In genomic region chrX:133986008-133986683, GRCh38 we compare ENCODE assay signal across 10 cellular contexts. TPM values are rescaled to one million over a fixed set of nuclear protein-coding genes. Genes with fewer than 3 reads are reported as not detected.
DNase-seq lines count a peak whose midpoint lies in the region; ATAC-seq, FAIRE-seq and TF ChIP-seq lines count a peak whose summit lies in the region.
"Had no signal": no experiment of that assay in that cellular context is flagged by ENCODE, and none has a peak within 500 bp of the region (broad histone marks: within the 10 kb centered on the region; RNA-seq: fewer than 3 reads in every experiment).

No MANE protein-coding gene starts in this region.

- peaks cover 0 to 4% of the 10 kb centered on the region in 2 donors for H3K4me1 ChIP-seq in kidney (ENCODE audit: control insufficient read depth in 1 of 2, insufficient read depth in 1 of 2, low read depth in 1 of 2, low read length in 2 of 2)
- H3K4me1 ChIP-seq: BLaER1 had no signal

- H3K4me3 ChIP-seq in kidney (ENCODE audit: low read length in 2 of 2), result peak overlapping the region; percentile 52 to 56
- H3K4me3 ChIP-seq: BLaER1 had no signal

- H3K4me1 Mint-ChIP-seq in activated CD4-positive, alpha-beta T cell treated with anti-CD3 and anti-CD28 coated beads, Interleukin-2, amount 10 ng/mL, durations not matched to agents 24 days and 14 days, result peaks cover 2% of the 10 kb centered on the region
- H3K4me1 Mint-ChIP-seq in activated naive CD8-positive, alpha-beta T cell treated with anti-CD3 and anti-CD28 coated beads, Interleukin-2, amount 50 U/mL, for 24 hours, result no peaks in the 10 kb centered on the region
- no peaks in the 10 kb centered on the region for H3K4me1 Mint-ChIP-seq in stimulated activated memory B cell treated with anti-CD40 and anti-IgM and Interleukin-4, amounts not matched to agents 10 μg/mL and 1 μg/mL and 100 μg/mL, for 72 hours

- H3K27ac ChIP-seq in kidney (ENCODE audit: low read depth in 2 of 2, low read length in 2 of 2), result no peak overlapping the region
- H3K27ac ChIP-seq: BLaER1, HL-60 had no signal

- H3K36me3 ChIP-seq in kidney (ENCODE audit: control insufficient read depth in 1 of 2, insufficient read depth in 2 of 2, low read length in 2 of 2), result no peaks in the 10 kb centered on the region
- H3K36me3 ChIP-seq: BLaER1 had no signal

- no peaks in the 10 kb centered on the region for H3K9me3 Mint-ChIP-seq in activated CD4-positive, alpha-beta T cell treated with anti-CD3 and anti-CD28 coated beads, Interleukin-2, amount 10 ng/mL, durations not matched to agents 24 days and 14 days
- H3K9me3 Mint-ChIP-seq in activated naive CD8-positive, alpha-beta T cell treated with anti-CD3 and anti-CD28 coated beads, Interleukin-2, amount 50 U/mL, for 24 hours, result no peaks in the 10 kb centered on the region
- no peaks in the 10 kb centered on the region for H3K9me3 Mint-ChIP-seq in stimulated activated memory B cell treated with anti-CD40 and anti-IgM and Interleukin-4, amounts not matched to agents 10 μg/mL and 1 μg/mL and 100 μg/mL, for 72 hours

- TF ChIP-seq CTCF in kidney (IDR thresholded peaks at IDR 0.05; ENCODE audit: borderline replicate concordance, extremely low read depth, insufficient read depth), result no peak

- no peak for FAIRE-seq in kidney (lab: Jason Lieb, UNC)

- peak overlapping the region; percentile 76 for H3K4me3 Mint-ChIP-seq in activated CD4-positive, alpha-beta T cell treated with anti-CD3 and anti-CD28 coated beads, Interleukin-2, amount 10 ng/mL, durations not matched to agents 24 days and 14 days
- peak overlapping the region; percentile 62 for H3K4me3 Mint-ChIP-seq in activated naive CD8-positive, alpha-beta T cell treated with anti-CD3 and anti-CD28 coated beads, Interleukin-2, amount 50 U/mL, for 24 hours
- peak overlapping the region; percentile 50 for H3K4me3 Mint-ChIP-seq in stimulated activated memory B cell treated with anti-CD40 and anti-IgM and Interleukin-4, amounts not matched to agents 10 μg/mL and 1 μg/mL and 100 μg/mL, for 72 hours

- intact Hi-C loops in activated CD4-positive, alpha-beta T cell treated with anti-CD3 and anti-CD28 coated beads, Interleukin-2, amount 10 ng/mL, durations not matched to agents 24 days and 14 days (cut with micrococcal nuclease), result no loop called here
- intact Hi-C loops in kidney (cut with DNase I), result no loop called here

- H3K9ac ChIP-seq in kidney (ENCODE audit: low read length in 2 of 2), result no peak overlapping the region
- H3K9ac ChIP-seq: BLaER1 had no signal

- no peaks in the 10 kb centered on the region for H3K36me3 Mint-ChIP-seq in activated CD4-positive, alpha-beta T cell treated with anti-CD3 and anti-CD28 coated beads, Interleukin-2, amount 10 ng/mL, durations not matched to agents 24 days and 14 days (ENCODE audit: low read depth)
- H3K36me3 Mint-ChIP-seq in activated naive CD8-positive, alpha-beta T cell treated with anti-CD3 and anti-CD28 coated beads, Interleukin-2, amount 50 U/mL, for 24 hours (ENCODE audit: low read depth), result no peaks in the 10 kb centered on the region
- H3K36me3 Mint-ChIP-seq in stimulated activated memory B cell treated with anti-CD40 and anti-IgM and Interleukin-4, amounts not matched to agents 10 μg/mL and 1 μg/mL and 100 μg/mL, for 72 hours, result no peaks in the 10 kb centered on the region

- no peaks in the 10 kb centered on the region for H3K9me3 ChIP-seq in kidney (ENCODE audit: control insufficient read depth in 1 of 2, low read length in 2 of 2)

- no peak for DNase-seq in activated CD4-positive, alpha-beta T cell treated with anti-CD3 and anti-CD28 coated beads, Interleukin-2, amount 10 ng/mL, durations not matched to agents 24 days and 14 days
- DNase-seq in activated CD4-positive, alpha-beta T cell treated with anti-CD3 and anti-CD28 coated beads for 4 hours, result no peak
- DNase-seq in activated naive CD8-positive, alpha-beta T cell treated with anti-CD3 and anti-CD28 coated beads, Interleukin-2, amount 50 U/mL, for 24 hours, result no peak
- no peak for DNase-seq in kidney
- DNase-seq in activated CD4-positive, CD25-positive, alpha-beta regulatory T cell treated with anti-CD3 and anti-CD28 coated beads, Interleukin-2, amount 50 U/mL, for 72 hours, result no peak
- no peak for DNase-seq in OCI-M1 (lab: John Stamatoyannopoulos, UW)
- no peak for DNase-seq in amygdala (lab: John Stamatoyannopoulos, UW)

- no peak for ATAC-seq in activated naive CD8-positive, alpha-beta T cell treated with anti-CD3 and anti-CD28 coated beads, Interleukin-2, amount 50 U/mL, for 24 hours
- ATAC-seq in stimulated activated memory B cell treated with anti-CD40 and anti-IgM and Interleukin-4, amounts not matched to agents 10 μg/mL and 1 μg/mL and 100 μg/mL, for 72 hours, result no peak

- H3K27ac Mint-ChIP-seq in activated CD4-positive, alpha-beta T cell treated with anti-CD3 and anti-CD28 coated beads, Interleukin-2, amount 10 ng/mL, durations not matched to agents 24 days and 14 days, result no peak overlapping the region
- H3K27ac Mint-ChIP-seq in activated naive CD8-positive, alpha-beta T cell treated with anti-CD3 and anti-CD28 coated beads, Interleukin-2, amount 50 U/mL, for 24 hours, result no peak overlapping the region
- no peak overlapping the region for H3K27ac Mint-ChIP-seq in stimulated activated memory B cell treated with anti-CD40 and anti-IgM and Interleukin-4, amounts not matched to agents 10 μg/mL and 1 μg/mL and 100 μg/mL, for 72 hours

- peaks cover 40% of the 10 kb centered on the region for H3K27me3 Mint-ChIP-seq in activated CD4-positive, alpha-beta T cell treated with anti-CD3 and anti-CD28 coated beads, Interleukin-2, amount 10 ng/mL, durations not matched to agents 24 days and 14 days
- H3K27me3 Mint-ChIP-seq in activated naive CD8-positive, alpha-beta T cell treated with anti-CD3 and anti-CD28 coated beads, Interleukin-2, amount 50 U/mL, for 24 hours, result peaks cover 23% of the 10 kb centered on the region
- H3K27me3 Mint-ChIP-seq in stimulated activated memory B cell treated with anti-CD40 and anti-IgM and Interleukin-4, amounts not matched to agents 10 μg/mL and 1 μg/mL and 100 μg/mL, for 72 hours, result peaks cover 39% of the 10 kb centered on the region

RNA-seq across cellular contexts. Expression of gene GPC3, which starts 0.8 kb away (rescaled TPM):
- total RNA-seq in activated CD4-positive, alpha-beta T cell treated with anti-CD3 and anti-CD28 coated beads, Interleukin-2, amount 10 ng/mL, durations not matched to agents 24 days and 14 days, result 0.21 and 0.40 TPM in 2 replicates
- 43.0 TPM for total RNA-seq in kidney
- 52.5 TPM for polyA plus RNA-seq in kidney (ENCODE audit: insufficient read depth, low read depth, low replicate concordance)

Comparison
In these comparisons a context has a peak if more than half of its experiments do, and no peak if none do; other contexts are left out.
1. RNA of gene GPC3, which starts 0.8 kb away (total RNA-seq): 43.0 TPM in kidney (single experiment); 0.21 to 0.40 TPM in activated CD4-positive, alpha-beta T cell treated with anti-CD3 and anti-CD28 coated beads, Interleukin-2, amount 10 ng/mL, durations not matched to agents 24 days and 14 days; every median in the first group is over 10 times any median in the second.
2. Peak in every context shown above with its lines, with median percentiles within 50 percentile points of each other: H3K4me3 Mint-ChIP-seq.